ENCODE assay signal across 19 cellular contexts in the genomic region with DNA sequence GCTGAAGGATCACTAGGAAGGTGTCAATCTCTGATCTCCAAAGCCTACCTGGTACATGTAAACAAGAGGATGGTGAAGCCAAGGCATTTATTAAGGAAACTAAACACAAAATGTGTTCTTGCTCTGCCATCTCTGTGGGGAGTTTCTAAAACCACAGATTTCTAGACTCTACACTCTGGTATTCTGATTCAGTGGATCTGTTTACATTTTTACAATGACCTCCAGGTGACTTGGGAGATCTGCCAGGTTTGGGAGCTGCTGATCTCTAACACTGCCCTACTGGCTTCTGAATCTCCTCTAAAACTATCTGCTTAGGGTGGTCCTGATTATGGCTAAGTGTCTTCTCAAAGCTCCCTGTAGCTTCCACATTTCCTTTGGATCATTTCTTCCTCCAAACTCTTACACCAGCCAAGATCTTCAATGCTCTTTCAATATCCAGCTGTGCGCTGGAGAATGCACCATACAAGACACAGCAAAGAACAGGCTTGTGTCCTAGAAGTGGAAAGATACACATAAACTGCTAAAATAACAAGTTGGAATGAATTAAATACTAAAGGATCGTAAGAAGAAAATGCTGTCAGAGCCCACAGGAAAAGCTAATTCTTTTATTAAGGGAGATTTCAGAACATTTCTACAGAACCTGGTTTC.
DNase-seq lines count a peak whose midpoint lies in the region; ATAC-seq and TF ChIP-seq lines count a peak whose summit lies in the region.
"Had no signal": no experiment of that assay in that cellular context is flagged by ENCODE, and none has a peak within 500 bp of the region (broad histone marks: within the 10 kb centered on the region; RNA-seq: fewer than 3 reads in every experiment).

No MANE protein-coding gene starts in this region.

- H3K4me3 Mint-ChIP-seq in HFFc6 (peak overlapping the region; percentile 13), Caco-2 (ENCODE audit: unreplicated experiment) (no peak overlapping the region)
- H3K4me3 Mint-ChIP-seq: activated naive CD8-positive, alpha-beta T cell treated with anti-CD3 and anti-CD28 coated beads, Interleukin-2, amount 10 ng/mL, durations not matched to agents 7 days and 5 days; immature natural killer cell; neural progenitor cell had no signal

- no peaks in the 10 kb centered on the region for H3K36me3 ChIP-seq in Caco-2 (ENCODE audit: control insufficient read depth, insufficient read depth, low read length)
- H3K36me3 ChIP-seq: neural progenitor cell, right atrium auricular region had no signal

- intact Hi-C loops in Caco-2 (cut with micrococcal nuclease; ENCODE audit: unreplicated experiment): no loop called here
- intact Hi-C loops in Right ventricle myocardium superior (cut with DNase I): no loop called here

- H3K4me1 Mint-ChIP-seq in HFFc6 (ENCODE audit: low read depth) (peaks cover 71% of the 10 kb centered on the region), Caco-2 (ENCODE audit: low read depth, unreplicated experiment) (no peaks in the 10 kb centered on the region)
- H3K4me1 Mint-ChIP-seq: activated naive CD8-positive, alpha-beta T cell treated with anti-CD3 and anti-CD28 coated beads, Interleukin-2, amount 10 ng/mL, durations not matched to agents 7 days and 5 days; immature natural killer cell had no signal

- H3K4me1 ChIP-seq in Caco-2: peaks cover 16% of the 10 kb centered on the region
- H3K4me1 ChIP-seq: right atrium auricular region had no signal

- H3K9me3 ChIP-seq in Caco-2: no peaks in the 10 kb centered on the region
- H3K9me3 ChIP-seq: right atrium auricular region had no signal

- TF ChIP-seq CTCF in HFFc6 (IDR thresholded peaks at IDR 0.05): no peak
- TF ChIP-seq CTCF in astrocyte of the cerebellum (IDR thresholded peaks at IDR 0.05; ENCODE audit: low read depth, low read length, missing control alignments): no peak
- no peak for TF ChIP-seq CTCF in Caco-2 (IDR thresholded peaks at IDR 0.05; ENCODE audit: insufficient read depth in 1 of 2, low read depth in 1 of 2, low read length in 1 of 2, severe bottlenecking in 1 of 2, unreplicated experiment in 1 of 2)

- ATAC-seq in Right ventricle myocardium superior (ENCODE audit: poor library complexity): no peak
- no peak for ATAC-seq in HG03565 (IDR thresholded peaks at IDR 0.05; ENCODE audit: unreplicated experiment)

- H3K27ac Mint-ChIP-seq in HFFc6 (peak overlapping the region; percentile 42), Caco-2 (ENCODE audit: unreplicated experiment) (no peak overlapping the region)
- H3K27ac Mint-ChIP-seq: activated naive CD8-positive, alpha-beta T cell treated with anti-CD3 and anti-CD28 coated beads, Interleukin-2, amount 10 ng/mL, durations not matched to agents 7 days and 5 days; immature natural killer cell; neural progenitor cell had no signal

- CTCF ChIA-PET in Caco-2 (lab: Charles Lee): no interaction called here

- POLR2A ChIA-PET in Caco-2 (lab: Charles Lee): no interaction called here

- H3K27me3 Mint-ChIP-seq in HFFc6 (ENCODE audit: insufficient read depth) (no peaks in the 10 kb centered on the region; the same call in 1 of the 2 replicates), Caco-2 (ENCODE audit: insufficient read depth, unreplicated experiment) (no peaks in the 10 kb centered on the region)

- H3K9me3 Mint-ChIP-seq in HFFc6: no peaks in the 10 kb centered on the region
- H3K9me3 Mint-ChIP-seq in Caco-2 (ENCODE audit: unreplicated experiment): peaks cover 10% of the 10 kb centered on the region
- H3K9me3 Mint-ChIP-seq: activated naive CD8-positive, alpha-beta T cell treated with anti-CD3 and anti-CD28 coated beads, Interleukin-2, amount 10 ng/mL, durations not matched to agents 7 days and 5 days; neural progenitor cell had no signal

- H3K36me3 Mint-ChIP-seq in HFFc6 (ENCODE audit: low read depth) (peaks cover 57% of the 10 kb centered on the region), Caco-2 (ENCODE audit: insufficient read depth, unreplicated experiment) (no peaks in the 10 kb centered on the region)
- H3K36me3 Mint-ChIP-seq: activated naive CD8-positive, alpha-beta T cell treated with anti-CD3 and anti-CD28 coated beads, Interleukin-2, amount 10 ng/mL, durations not matched to agents 7 days and 5 days; immature natural killer cell; neural progenitor cell had no signal

- BruUV-seq in Caco-2 (replicated peaks; lab: Mats Ljungman, UMichigan): no TSS peak

- in situ Hi-C loops in astrocyte of the cerebellum (cut with HindIII; ENCODE audit: low sequenced_read_pairs): no loop called here

- DNase-seq in AG08395 (ENCODE audit: low spot score) (peak; percentile 35), HFFc6 (peak; percentile 66), astrocyte of the cerebellum (ENCODE audit: low read depth) (peak; percentile 13), kidney glomerular epithelial cell (lab: John Stamatoyannopoulos, UW) (peak; percentile 22), Caco-2 (no peak), NCI-H1417 (lab: John Stamatoyannopoulos, UW) (no peak), Right ventricle myocardium superior (no peak)
- DNase-seq: activated CD4-positive, alpha-beta T cell treated with anti-CD3 and anti-CD28 coated beads, Interleukin-2, amount 50 U/mL, for 4 hours; activated naive CD8-positive, alpha-beta T cell treated with anti-CD3 and anti-CD28 coated beads, Interleukin-2, amount 10 ng/mL, durations not matched to agents 7 days and 5 days; glutamatergic neuron; immature natural killer cell; midbrain; NCI-H2029 treated with DMSO at 0.1 percent for 48 hours; NCI-H524; stimulated activated CD4-positive, alpha-beta T cell treated with anti-CD3 and anti-CD28 coated beads, Interleukin-1b, Interleukin-23, amount 100 ng/mL, for 48 hours; substantia nigra had no signal

- H3K4me3 ChIP-seq in astrocyte of the cerebellum (ENCODE audit: low read depth, low read length) (no peak overlapping the region), Caco-2 (ENCODE audit: low read depth, low read length) (no peak overlapping the region)
- H3K4me3 ChIP-seq: neural progenitor cell, right atrium auricular region had no signal

- H3K27me3 ChIP-seq in Caco-2 (replicated peaks; ENCODE audit: control insufficient read depth, insufficient read depth, low read length): no peaks in the 10 kb centered on the region
- H3K27me3 ChIP-seq: neural progenitor cell, right atrium auricular region had no signal

Comparison
In these comparisons a context has a peak if more than half of its experiments do, and no peak if none do; other contexts are left out.
1. DNase-seq: peak in AG08395 (single experiment), HFFc6 (single experiment), astrocyte of the cerebellum (single experiment) and kidney glomerular epithelial cell (single experiment); none in Caco-2 (0 of 2), NCI-H1417 (0 of 3) and Right ventricle myocardium superior (single experiment).